ENCODE assay signal across 25 cellular contexts in genomic region chr2:241848761-241849615, GRCh38. TPM values are rescaled to one million over a fixed set of nuclear protein-coding genes. Genes with fewer than 3 reads are reported as not detected.
A peak's percentile ranks its signal among the peaks of the same experiment; 100 is the strongest.
DNase-seq lines count a peak whose midpoint lies in the region; ATAC-seq and TF ChIP-seq lines count a peak whose summit lies in the region.
"Had no signal": no experiment of that assay in that cellular context is flagged by ENCODE, and none has a peak within 500 bp of the region (broad histone marks: within the 10 kb centered on the region; RNA-seq: fewer than 3 reads in every experiment).

No MANE protein-coding gene starts in this region.

- peak; percentile 36 for DNase-seq in activated CD8-positive, alpha-beta memory T cell treated with anti-CD3 and anti-CD28 coated beads, Interleukin-2, amount 10 ng/mL, durations not matched to agents 7 days and 5 days
- DNase-seq in activated CD8-positive, alpha-beta memory T cell treated with anti-CD3 and anti-CD28 coated beads, Interleukin-2, amount 50 U/mL, for 4 hours = no peak
- DNase-seq in BE2C = peak; percentile 23
- peak; percentile 89 for DNase-seq in chondrocyte (ENCODE audit: low spot score)
- peak; percentile 79 for DNase-seq in osteoblast (ENCODE audit: insufficient read length, low spot score, missing footprints)
- no peak for DNase-seq in CD14-positive monocyte (ENCODE audit: low spot score)
- DNase-seq in GDM1 (lab: John Stamatoyannopoulos, UW) = no peak
- DNase-seq: activated CD8-positive, alpha-beta T cell treated with anti-CD3 and anti-CD28 coated beads for 36 hours; activated T-cell treated with anti-CD3 and anti-CD28 coated beads, Interleukin-2, amount 50 U/mL, for 24 hours; kidney glomerular epithelial cell; NCI-H1436 treated with DMSO at 0.1 percent for 48 hours; NCI-H2107; NCI-H446; PC-3; SHP77 treated with DMSO at 0.1 percent for 48 hours; stimulated activated CD4-positive, alpha-beta T cell treated with anti-CD3 and anti-CD28 coated beads, Interleukin-4, amount 100 ng/mL, for 4 hours; stomach had no signal

- peaks cover 12% of the 10 kb centered on the region for H3K4me1 ChIP-seq in BE2C
- H3K4me1 ChIP-seq in osteoblast (ENCODE audit: insufficient read depth, low read length) = no peaks in the 10 kb centered on the region

- no peak for TF ChIP-seq CTCF in BE2C (IDR thresholded peaks at IDR 0.05; ENCODE audit: low read depth, low read length)
- TF ChIP-seq CTCF in chondrocyte (IDR thresholded peaks at IDR 0.05) = no peak
- TF ChIP-seq CTCF in osteoblast (IDR thresholded peaks at IDR 0.05; ENCODE audit: extremely low read depth, low read depth, low read length) = no peak
- no peak for TF ChIP-seq CTCF in CD14-positive monocyte (IDR thresholded peaks at IDR 0.05)

- H3K27ac Mint-ChIP-seq in activated CD8-positive, alpha-beta memory T cell treated with anti-CD3 and anti-CD28 coated beads, Interleukin-2, amount 10 ng/mL, durations not matched to agents 7 days and 5 days = no peak overlapping the region
- H3K27ac Mint-ChIP-seq in chondrocyte (ENCODE audit: unreplicated experiment) = no peak overlapping the region
- H3K27ac Mint-ChIP-seq in CD14-positive monocyte = peak overlapping the region in 1 of 7 donors; percentile 46
- H3K27ac Mint-ChIP-seq: activated CD8-positive, alpha-beta T cell treated with anti-CD3 and anti-CD28 coated beads for 36 hours; activated T-cell treated with anti-CD3 and anti-CD28 coated beads, Interleukin-2, amount 50 U/mL, for 24 hours had no signal

- H3K4me1 Mint-ChIP-seq in activated CD8-positive, alpha-beta memory T cell treated with anti-CD3 and anti-CD28 coated beads, Interleukin-2, amount 10 ng/mL, durations not matched to agents 7 days and 5 days = peaks cover 20% of the 10 kb centered on the region
- H3K4me1 Mint-ChIP-seq in chondrocyte (ENCODE audit: low read depth) (peaks cover 27% of the 10 kb centered on the region), CD14-positive monocyte (peaks cover 18% of the 10 kb centered on the region)

- no peak overlapping the region for H2AFZ ChIP-seq in osteoblast (ENCODE audit: low read length)

- H3K79me2 ChIP-seq in osteoblast (ENCODE audit: insufficient read depth, low read length) = no peaks in the 10 kb centered on the region

- intact Hi-C loops in CD14-positive monocyte (cut with micrococcal nuclease) = no loop called here

- no peak overlapping the region for H3K4me3 Mint-ChIP-seq in activated CD8-positive, alpha-beta memory T cell treated with anti-CD3 and anti-CD28 coated beads, Interleukin-2, amount 10 ng/mL, durations not matched to agents 7 days and 5 days
- H3K4me3 Mint-ChIP-seq in chondrocyte (ENCODE audit: unreplicated experiment) (no peak overlapping the region), CD14-positive monocyte (no peak overlapping the region)
- H3K4me3 Mint-ChIP-seq: activated CD8-positive, alpha-beta T cell treated with anti-CD3 and anti-CD28 coated beads for 36 hours; activated T-cell treated with anti-CD3 and anti-CD28 coated beads, Interleukin-2, amount 50 U/mL, for 24 hours had no signal

- H3K4me3 ChIP-seq in BE2C (ENCODE audit: low read depth, low read length) = no peak overlapping the region
- no peak overlapping the region for H3K4me3 ChIP-seq in osteoblast (ENCODE audit: insufficient read depth, low read length)
- H3K4me3 ChIP-seq: gastroesophageal sphincter, smooth muscle cell, stomach, tibial nerve had no signal

- H3K9me3 ChIP-seq in BE2C (no peaks in the 10 kb centered on the region), osteoblast (ENCODE audit: low read depth, low read length) (no peaks in the 10 kb centered on the region)
- H3K9me3 ChIP-seq: gastroesophageal sphincter, stomach, tibial nerve had no signal

- no peaks in the 10 kb centered on the region for H3K9me3 Mint-ChIP-seq in activated CD8-positive, alpha-beta memory T cell treated with anti-CD3 and anti-CD28 coated beads, Interleukin-2, amount 10 ng/mL, durations not matched to agents 7 days and 5 days (ENCODE audit: low read depth)
- no peaks in the 10 kb centered on the region for H3K9me3 Mint-ChIP-seq in chondrocyte (ENCODE audit: low read depth)
- H3K9me3 Mint-ChIP-seq in CD14-positive monocyte = peaks cover 0 to 6% (median 0%) of the 10 kb centered on the region in 7 donors
- H3K9me3 Mint-ChIP-seq: activated T-cell treated with anti-CD3 and anti-CD28 coated beads, Interleukin-2, amount 50 U/mL, for 24 hours had no signal

- H4K20me1 ChIP-seq in osteoblast (ENCODE audit: insufficient read depth, low read length) = no peaks in the 10 kb centered on the region

- no peak for ATAC-seq in activated CD8-positive, alpha-beta memory T cell treated with anti-CD3 and anti-CD28 coated beads, Interleukin-2, amount 10 ng/mL, durations not matched to agents 7 days and 5 days
- no peak for ATAC-seq in GM18861 (IDR thresholded peaks at IDR 0.05; ENCODE audit: unreplicated experiment)
- ATAC-seq: activated CD4-positive, CD25-positive, alpha-beta regulatory T cell treated with anti-CD3 and anti-CD28 coated beads, Interleukin-2, amount 50 U/mL, for 24 hours; activated CD8-positive, alpha-beta T cell treated with anti-CD3 and anti-CD28 coated beads for 36 hours; gastroesophageal sphincter; PC-3 had no signal

- H3K36me3 ChIP-seq in BE2C (no peaks in the 10 kb centered on the region), osteoblast (ENCODE audit: insufficient read depth, low read length) (no peaks in the 10 kb centered on the region)
- H3K36me3 ChIP-seq: gastroesophageal sphincter, stomach, tibial nerve had no signal

- CTCF ChIA-PET in activated CD8-positive, alpha-beta memory T cell treated with anti-CD3 and anti-CD28 coated beads, Interleukin-2, amount 10 ng/mL, durations not matched to agents 7 days and 5 days (lab: Charles Lee) = no interaction called here

- no peaks in the 10 kb centered on the region for H3K36me3 Mint-ChIP-seq in activated CD8-positive, alpha-beta memory T cell treated with anti-CD3 and anti-CD28 coated beads, Interleukin-2, amount 10 ng/mL, durations not matched to agents 7 days and 5 days
- H3K36me3 Mint-ChIP-seq in chondrocyte (ENCODE audit: low read depth) (no peaks in the 10 kb centered on the region), CD14-positive monocyte (peaks cover 2 to 6% of the 10 kb centered on the region in 2 donors)

- no peaks in the 10 kb centered on the region for H3K27me3 ChIP-seq in BE2C
- H3K27me3 ChIP-seq in osteoblast (ENCODE audit: insufficient read depth, low read length) = peaks cover 4% of the 10 kb centered on the region

- no peak overlapping the region for H3K4me2 ChIP-seq in osteoblast (ENCODE audit: insufficient read depth, low read length)
- H3K4me2 ChIP-seq: smooth muscle cell had no signal

- no peak overlapping the region for H3K27ac ChIP-seq in osteoblast (ENCODE audit: low read depth, low read length)
- H3K27ac ChIP-seq: gastroesophageal sphincter, stomach, tibial nerve had no signal

- peaks cover 20% of the 10 kb centered on the region for H3K27me3 Mint-ChIP-seq in activated CD8-positive, alpha-beta memory T cell treated with anti-CD3 and anti-CD28 coated beads, Interleukin-2, amount 10 ng/mL, durations not matched to agents 7 days and 5 days
- H3K27me3 Mint-ChIP-seq in chondrocyte (ENCODE audit: low read depth) (peaks cover 12% of the 10 kb centered on the region), CD14-positive monocyte (ENCODE audit: low read depth in 3 of 3) (peaks cover 4 to 21% (median 16%) of the 10 kb centered on the region in 3 donors)
- H3K27me3 Mint-ChIP-seq: activated T-cell treated with anti-CD3 and anti-CD28 coated beads, Interleukin-2, amount 50 U/mL, for 24 hours had no signal

RNA-seq across cellular contexts. Expression of gene PDCD1, which starts 9.7 kb away (rescaled TPM):
- 1 to 10 TPM; 2.2 to 4.1 TPM for total RNA-seq in activated CD8-positive, alpha-beta memory T cell treated with anti-CD3 and anti-CD28 coated beads, Interleukin-2, amount 10 ng/mL, durations not matched to agents 7 days and 5 days
- polyA plus RNA-seq in BE2C (2012; ENCODE audit: insufficient read depth, insufficient read length, low read depth) = 1.8 TPM
- total RNA-seq in chondrocyte (not detected in 3 replicates), osteoblast (not detected in 2 replicates)
- under 1 TPM in 1 of 2 donors, not detected in 1; 0.08 TPM for polyA plus RNA-seq in CD14-positive monocyte
- total RNA-seq: A172, G401, myocyte, PC-3, smooth muscle cell had no signal
- polyA plus RNA-seq: smooth muscle cell had no signal

RNA-seq across cellular contexts. Expression of gene RTP5, which starts 20.5 kb away (rescaled TPM):
- not detected for total RNA-seq in activated CD8-positive, alpha-beta memory T cell treated with anti-CD3 and anti-CD28 coated beads, Interleukin-2, amount 10 ng/mL, durations not matched to agents 7 days and 5 days
- polyA plus RNA-seq in BE2C (2012; ENCODE audit: insufficient read depth, insufficient read length, low read depth) = 0.31 TPM
- not detected in 3 replicates for total RNA-seq in chondrocyte
- total RNA-seq in osteoblast = not detected in 2 replicates
- not detected for polyA plus RNA-seq in CD14-positive monocyte
- total RNA-seq: A172, G401, gastroesophageal sphincter, PC-3, smooth muscle cell, tibial nerve had no signal
- polyA plus RNA-seq: smooth muscle cell had no signal

RNA-seq across cellular contexts. Expression of gene NEU4, which starts 40.0 kb away (rescaled TPM):
- total RNA-seq in activated CD8-positive, alpha-beta memory T cell treated with anti-CD3 and anti-CD28 coated beads, Interleukin-2, amount 10 ng/mL, durations not matched to agents 7 days and 5 days = under 1 TPM in 1 of 2 experiments, not detected in 1; 0.12 TPM
- polyA plus RNA-seq in BE2C (2012; ENCODE audit: insufficient read depth, insufficient read length, low read depth) = 8.5 TPM
- total RNA-seq in chondrocyte (0.42 to 1.3 TPM (median 0.85 TPM) in 3 replicates), osteoblast (not detected in 2 replicates)
- polyA plus RNA-seq in CD14-positive monocyte = under 1 TPM; 0.26 to 0.99 TPM
- total RNA-seq: A172, G401, PC-3, smooth muscle cell had no signal

Comparison
In these comparisons a context has a peak if more than half of its experiments do, and no peak if none do; other contexts are left out.
1. DNase-seq: peak in activated CD8-positive, alpha-beta memory T cell treated with anti-CD3 and anti-CD28 coated beads, Interleukin-2, amount 10 ng/mL, durations not matched to agents 7 days and 5 days (single experiment), BE2C (single experiment), chondrocyte (single experiment) and osteoblast (single experiment); none in activated CD8-positive, alpha-beta memory T cell treated with anti-CD3 and anti-CD28 coated beads, Interleukin-2, amount 50 U/mL, for 4 hours (single experiment), CD14-positive monocyte (single experiment) and GDM1 (single experiment).